ENCODE assay signal across 25 cellular contexts in genomic region chr4:152033621-152034020, GRCh38.
A peak's percentile ranks its signal among the peaks of the same experiment; 100 is the strongest.
DNase-seq lines count a peak whose midpoint lies in the region; ATAC-seq, FAIRE-seq and TF ChIP-seq lines count a peak whose summit lies in the region.
"Had no signal": no experiment of that assay in that cellular context is flagged by ENCODE, and none has a peak within 500 bp of the region (broad histone marks: within the 10 kb centered on the region; RNA-seq: fewer than 3 reads in every experiment).

No MANE protein-coding gene starts in this region.

- H3K4me3 ChIP-seq in left ventricle myocardium inferior (no peak overlapping the region), IMR-90 (ENCODE audit: insufficient read depth, low read depth, low read length) (no peak overlapping the region), astrocyte (ENCODE audit: insufficient read depth, low read depth, low read length) (no peak overlapping the region), muscle layer of duodenum (ENCODE audit: low read depth in 1 of 2, low read length in 2 of 2) (no peak overlapping the region)
- H3K4me3 ChIP-seq: A549, GM12878, K562, SJSA1 had no signal

- H3K27me3 Mint-ChIP-seq in astrocyte (ENCODE audit: low read depth, unreplicated experiment), result peaks cover 2% of the 10 kb centered on the region
- H3K27me3 Mint-ChIP-seq in chondrocyte (ENCODE audit: low read depth), result peaks cover 5% of the 10 kb centered on the region
- H3K27me3 Mint-ChIP-seq: B cell had no signal

- H3K18ac ChIP-seq in IMR-90 (ENCODE audit: low read depth, low read length), result peak overlapping the region; percentile 53; the same call in 1 of the 2 replicates

- no peaks in the 10 kb centered on the region for H3K79me1 ChIP-seq in IMR-90 (ENCODE audit: low read depth in 1 of 2, low read length in 2 of 2)

- H2BK20ac ChIP-seq in IMR-90 (ENCODE audit: low read depth, low read length), result peak overlapping the region; percentile 48

- DNase-seq in left ventricle myocardium inferior (no peak), left ventricle myocardium superior (no peak), IMR-90 (peak; percentile 45), astrocyte (ENCODE audit: low read depth) (peak; percentile 20), chondrocyte (ENCODE audit: low spot score) (no peak), DMS114 treated with DMSO at 0.1 percent for 48 hours (lab: John Stamatoyannopoulos, UW; ENCODE audit: unreplicated experiment) (no peak)
- no peak for DNase-seq in stimulated activated naive CD4-positive, alpha-beta T cell (lab: John Stamatoyannopoulos, UW)
- DNase-seq: DMS79, H9, NCI-H1105, NCI-H146, NCI-H2029, NCI-H2227 treated with DMSO at 0.1 percent for 48 hours, NCI-H510A treated with DMSO at 0.1 percent for 48 hours, NCI-H748 treated with DMSO at 0.1 percent for 48 hours had no signal

- H2BK120ac ChIP-seq in IMR-90 (ENCODE audit: low read depth, low read length), result peak overlapping the region; percentile 80; the same call in 1 of the 2 replicates

- 0 out of 2 replicates have a peak, but pooled peaks cover 3% of the 10 kb centered on the region for H3K9me1 ChIP-seq in IMR-90 (ENCODE audit: insufficient read depth, low read length)

- peak overlapping the region; percentile 19; the same call in 1 of the 2 replicates for H2AK5ac ChIP-seq in IMR-90 (ENCODE audit: low read depth, low read length)

- TF ChIP-seq CTCF in left ventricle myocardium inferior (IDR thresholded peaks at IDR 0.05; ENCODE audit: borderline replicate concordance) (no peak), IMR-90 (conservative IDR thresholded peaks at IDR 0.05; ENCODE audit: low read depth, low read length) (no peak), astrocyte (IDR thresholded peaks at IDR 0.05; ENCODE audit: insufficient read depth, low read depth, low read length) (no peak), chondrocyte (IDR thresholded peaks at IDR 0.05) (no peak)

- dilution Hi-C loops in IMR-90 (cut with HindIII; ENCODE audit: low sequenced_read_pairs, unreplicated experiment), result no loop called here

- H3K4me3 Mint-ChIP-seq in astrocyte (ENCODE audit: unreplicated experiment), result no peak overlapping the region
- no peak overlapping the region for H3K4me3 Mint-ChIP-seq in chondrocyte (ENCODE audit: unreplicated experiment)
- H3K4me3 Mint-ChIP-seq: B cell, CD14-positive monocyte, H9, HFFc6 had no signal

- no peak for TF ChIP-seq POLR2A in IMR-90 (IDR thresholded peaks at IDR 0.05; ENCODE audit: low read depth, low read length)

- peak overlapping the region; percentile 46; the same call in 1 of the 2 replicates for H4K5ac ChIP-seq in IMR-90 (ENCODE audit: low read depth, low read length)

- peak overlapping the region; percentile 10; the same call in 1 of the 2 replicates for H3K4ac ChIP-seq in IMR-90 (ENCODE audit: low read depth, low read length)

- H3K36me3 ChIP-seq in left ventricle myocardium inferior (no peaks in the 10 kb centered on the region), IMR-90 (ENCODE audit: control insufficient read depth, insufficient read depth, low read length) (no peaks in the 10 kb centered on the region), astrocyte (ENCODE audit: insufficient read depth, low read length) (no peaks in the 10 kb centered on the region), muscle layer of duodenum (ENCODE audit: control insufficient read depth in 1 of 2, insufficient read depth in 2 of 2, low read length in 2 of 2) (no peaks in the 10 kb centered on the region)
- H3K36me3 ChIP-seq: SJSA1 had no signal

- H3K36me3 Mint-ChIP-seq in astrocyte (ENCODE audit: low read depth, unreplicated experiment) (no peaks in the 10 kb centered on the region), chondrocyte (ENCODE audit: low read depth) (no peaks in the 10 kb centered on the region)
- H3K36me3 Mint-ChIP-seq: CD14-positive monocyte had no signal

- H3K9me3 ChIP-seq in left ventricle myocardium inferior (replicated peaks), result no peaks in the 10 kb centered on the region
- no peaks in the 10 kb centered on the region for H3K9me3 ChIP-seq in IMR-90 (ENCODE audit: control insufficient read depth, insufficient read depth, low read length)
- no peaks in the 10 kb centered on the region for H3K9me3 ChIP-seq in astrocyte (ENCODE audit: insufficient read depth, low read depth, low read length)
- H3K9me3 ChIP-seq in muscle layer of duodenum (ENCODE audit: control insufficient read depth in 1 of 2, low read length in 2 of 2), result no peaks in the 10 kb centered on the region
- H3K9me3 ChIP-seq: A549, SJSA1 had no signal

- no peak overlapping the region for H3K56ac ChIP-seq in IMR-90 (ENCODE audit: extremely low read depth, insufficient read depth, low read length)

- H3K23ac ChIP-seq in IMR-90 (ENCODE audit: low read depth, low read length), result no peak overlapping the region

- H3K4me1 Mint-ChIP-seq in astrocyte (ENCODE audit: low read depth, unreplicated experiment) (no peaks in the 10 kb centered on the region), chondrocyte (ENCODE audit: low read depth) (no peaks in the 10 kb centered on the region)
- H3K4me1 Mint-ChIP-seq: B cell, CD14-positive monocyte had no signal

- CTCF ChIA-PET in IMR-90 (lab: Yijun Ruan, JAX), result no interaction called here

- H3K14ac ChIP-seq in IMR-90 (replicated peaks; ENCODE audit: low read depth, low read length), result peak overlapping the region; percentile 33; the same call in 1 of the 2 replicates

- H3K4me1 ChIP-seq in left ventricle myocardium inferior, result peaks cover 34% of the 10 kb centered on the region
- H3K4me1 ChIP-seq in IMR-90 (ENCODE audit: control insufficient read depth, insufficient read depth, low read length), result peaks cover 9% of the 10 kb centered on the region; the same call in 1 of the 2 replicates
- H3K4me1 ChIP-seq in astrocyte (ENCODE audit: insufficient read depth, low read length), result no peaks in the 10 kb centered on the region
- no peaks in the 10 kb centered on the region for H3K4me1 ChIP-seq in muscle layer of duodenum (ENCODE audit: control insufficient read depth in 1 of 2, insufficient read depth in 2 of 2, low read length in 2 of 2)
- H3K4me1 ChIP-seq: A549, SJSA1 had no signal

- no peak overlapping the region for H3K4me2 ChIP-seq in IMR-90 (ENCODE audit: low read depth, low read length)
- H3K4me2 ChIP-seq in astrocyte (ENCODE audit: low read length), result no peak overlapping the region
- H3K4me2 ChIP-seq: A549 had no signal

- no peak overlapping the region for H4K91ac ChIP-seq in IMR-90 (ENCODE audit: insufficient read depth, low read depth, low read length)

- ATAC-seq in left ventricle myocardium superior (no peak), IMR-90 (ENCODE audit: low read depth) (no peak)
- ATAC-seq: A549, GM12878, K562, Panc1 had no signal

- no peak for FAIRE-seq in astrocyte (lab: Jason Lieb, UNC)
- FAIRE-seq: A549, D721Med, GM12878, K562 had no signal

- WGBS in IMR-90 (ENCODE audit: extremely low coverage in 2 of 2, insufficient read length in 1 of 2), 2 experiments, result 66% methylated on average over 4 of the region's 6 CpGs; no CpG with 5 or more reads in 1 of the 2 experiments

- H3K79me2 ChIP-seq in astrocyte (ENCODE audit: insufficient read depth, low read length), result no peaks in the 10 kb centered on the region

- H2AFZ ChIP-seq in IMR-90 (replicated peaks; ENCODE audit: low read length, poor library complexity) (no peak overlapping the region), astrocyte (ENCODE audit: low read depth, low read length) (no peak overlapping the region)

- no peak overlapping the region for H2AK9ac ChIP-seq in IMR-90 (replicated peaks; ENCODE audit: low read depth, low read length, poor library complexity)

- no TSS peak for BruUV-seq in IMR-90 (replicated peaks; lab: Mats Ljungman, UMichigan)

- no peak overlapping the region for H2BK15ac ChIP-seq in IMR-90 (ENCODE audit: low read depth, low read length)

- intact Hi-C loops in left ventricle myocardium inferior (cut with micrococcal nuclease), result no loop called here
- intact Hi-C loops in left ventricle myocardium superior (cut with micrococcal nuclease), result no loop called here
- intact Hi-C loops in IMR-90 (cut with micrococcal nuclease), result loop anchor here (10.0 kb wide), 1 partner anchor 321 kb away; no protein-coding TSS in a partner anchor

- H3K27ac Mint-ChIP-seq in astrocyte (ENCODE audit: unreplicated experiment) (no peak overlapping the region), chondrocyte (ENCODE audit: unreplicated experiment) (no peak overlapping the region)
- H3K27ac Mint-ChIP-seq: B cell, CD14-positive monocyte, H9, HFFc6 had no signal

- in situ Hi-C loops in IMR-90 (cut with MboI; ENCODE audit: low sequenced_read_pairs), result no loop called here

- H4K20me1 ChIP-seq in IMR-90 (ENCODE audit: insufficient read depth, low read length), result no peaks in the 10 kb centered on the region
- H4K20me1 ChIP-seq in astrocyte (ENCODE audit: insufficient read depth, low read length), result no peaks in the 10 kb centered on the region

- no peak for TF ChIP-seq RAD21 in IMR-90 (IDR thresholded peaks at IDR 0.05; ENCODE audit: low read length)

- no peak overlapping the region for H3K9ac ChIP-seq in IMR-90 (ENCODE audit: low read depth, low read length)
- H3K9ac ChIP-seq in astrocyte (ENCODE audit: low read length), result no peak overlapping the region

- H3K9me3 Mint-ChIP-seq in astrocyte (ENCODE audit: unreplicated experiment), result peaks cover 3% of the 10 kb centered on the region
- no peaks in the 10 kb centered on the region for H3K9me3 Mint-ChIP-seq in chondrocyte (ENCODE audit: low read depth)
- H3K9me3 Mint-ChIP-seq: HFFc6 had no signal

- H3K27me3 ChIP-seq in left ventricle myocardium inferior (ENCODE audit: low read depth), result no peaks in the 10 kb centered on the region
- no peaks in the 10 kb centered on the region; the same call in 1 of the 2 replicates for H3K27me3 ChIP-seq in IMR-90 (ENCODE audit: control insufficient read depth, insufficient read depth, low read length)
- peaks cover 3% of the 10 kb centered on the region for H3K27me3 ChIP-seq in astrocyte (ENCODE audit: insufficient read depth, low read length)
- H3K27me3 ChIP-seq in muscle layer of duodenum (ENCODE audit: low read depth, low read length), result no peaks in the 10 kb centered on the region
- H3K27me3 ChIP-seq: SJSA1 had no signal

- peak overlapping the region; percentile 74 for H2BK5ac ChIP-seq in IMR-90 (ENCODE audit: low read depth, low read length, poor library complexity, severe bottlenecking)

- H4K8ac ChIP-seq in IMR-90 (ENCODE audit: low read depth in 2 of 2, low read length in 2 of 2), result no peak overlapping the region; a peak in 1 of 4 replicates

- peak overlapping the region; percentile 66 for H3K27ac ChIP-seq in left ventricle myocardium inferior (replicated peaks)
- no peak overlapping the region for H3K27ac ChIP-seq in IMR-90 (ENCODE audit: insufficient read depth, low read length)
- no peak overlapping the region for H3K27ac ChIP-seq in astrocyte (ENCODE audit: low read depth, low read length)
- H3K27ac ChIP-seq in muscle layer of duodenum (ENCODE audit: low read length), result peak overlapping the region; percentile 67
- H3K27ac ChIP-seq: A549, SJSA1 had no signal

- POLR2A ChIA-PET in IMR-90 (lab: Charles Lee; ENCODE audit: unreplicated experiment), result no interaction called here

TF ChIP-seq in IMR-90, 13 proteins besides CTCF, POLR2A, EP300 and RAD21 (continues in another document):
- no peak for TF ChIP-seq RFX5 (IDR thresholded peaks at IDR 0.05; ENCODE audit: low read depth, low read length)
- TF ChIP-seq CEBPB (IDR thresholded peaks at IDR 0.05; ENCODE audit: low read depth, low read length), result no peak
- no peak for TF ChIP-seq FOS (IDR thresholded peaks at IDR 0.05; ENCODE audit: low read depth, low read length)

Comparison
In these comparisons a context has a peak if more than half of its experiments do, and no peak if none do; other contexts are left out.
1. DNase-seq: peak in IMR-90 (single experiment) and astrocyte (single experiment); none in left ventricle myocardium inferior (single experiment), left ventricle myocardium superior (single experiment), stimulated activated naive CD4-positive, alpha-beta T cell (0 of 6), chondrocyte (single experiment) and DMS114 treated with DMSO at 0.1 percent for 48 hours (single experiment).
2. H3K27ac ChIP-seq: peak in left ventricle myocardium inferior (single experiment) and muscle layer of duodenum (single experiment); none in IMR-90 (single experiment) and astrocyte (single experiment).